In the genomic region with DNA sequence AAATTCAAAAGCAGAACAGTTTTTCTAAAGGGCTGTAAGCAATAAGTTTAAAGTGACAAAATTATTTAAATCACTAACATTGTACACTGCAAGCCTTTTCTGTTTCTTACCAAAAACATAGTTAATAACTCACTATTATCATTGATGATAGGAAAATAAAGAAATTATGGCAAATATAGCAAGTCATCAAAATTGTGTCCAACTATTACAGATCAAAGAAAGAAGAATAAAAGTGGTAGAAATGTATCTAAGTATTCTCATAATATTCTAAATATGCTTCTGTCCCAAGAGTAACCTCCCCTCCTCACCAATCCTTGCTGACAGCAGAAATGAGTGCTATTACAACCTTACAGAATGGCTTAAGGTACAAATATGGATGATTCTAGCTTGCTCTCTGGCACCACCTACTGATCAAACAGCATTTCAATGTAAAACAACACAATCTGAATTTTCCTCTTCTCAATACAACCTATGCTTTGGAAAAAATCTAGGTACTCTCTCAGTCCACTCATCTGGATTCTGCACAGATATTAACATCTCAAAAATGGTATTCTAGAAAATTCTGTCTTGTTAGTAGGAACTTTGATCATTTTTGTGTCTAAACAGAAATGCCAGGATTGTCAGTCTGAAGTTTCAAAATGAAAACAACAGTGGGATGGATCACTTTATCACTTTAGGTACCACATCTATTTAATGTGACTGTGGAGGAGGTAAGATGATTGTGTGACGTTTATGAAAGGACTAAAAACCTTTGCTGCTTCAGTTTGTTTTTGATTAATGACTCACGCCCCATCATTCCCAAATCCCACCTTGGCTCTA, we compare ENCODE assay signal across 8 cellular contexts. TPM values are rescaled to one million over a fixed set of nuclear protein-coding genes. Genes with fewer than 3 reads are reported as not detected.
DNase-seq lines count a peak whose midpoint lies in the region; ATAC-seq and TF ChIP-seq lines count a peak whose summit lies in the region.

No MANE protein-coding gene starts in this region.

- H3K9me3 Mint-ChIP-seq in osteocyte (ENCODE audit: unreplicated experiment) = no peaks in the 10 kb centered on the region

- H3K9me3 ChIP-seq in MM.1S (replicated peaks; ENCODE audit: insufficient read depth, low read length) = no peaks in the 10 kb centered on the region

- ATAC-seq in HG03571 (IDR thresholded peaks at IDR 0.05; ENCODE audit: unreplicated experiment) = no peak
- no peak for ATAC-seq in GM21717 (IDR thresholded peaks at IDR 0.05; ENCODE audit: unreplicated experiment)

- H3K4me1 Mint-ChIP-seq in osteocyte (ENCODE audit: unreplicated experiment) = no peaks in the 10 kb centered on the region

- no peaks in the 10 kb centered on the region for H3K27me3 ChIP-seq in MM.1S (replicated peaks; ENCODE audit: insufficient read depth, low read length)

- no peaks in the 10 kb centered on the region for H3K27me3 Mint-ChIP-seq in osteocyte (ENCODE audit: unreplicated experiment)

- no peak overlapping the region for H2AFZ ChIP-seq in MM.1S (ENCODE audit: low read length)

- H3K36me3 ChIP-seq in MM.1S (replicated peaks; ENCODE audit: insufficient read depth, low read length) = no peaks in the 10 kb centered on the region; the same call in 1 of the 2 replicates

- peak; percentile 93 for TF ChIP-seq CTCF in C4-2B (conservative IDR thresholded peaks at IDR 0.05)
- peak; percentile 70 for TF ChIP-seq CTCF in GM12875 (IDR thresholded peaks at IDR 0.05; ENCODE audit: borderline replicate concordance, insufficient read depth, low read depth, low read length)
- TF ChIP-seq CTCF in MM.1S (IDR thresholded peaks at IDR 0.05; ENCODE audit: low read length) = peak; percentile 82
- TF ChIP-seq CTCF in fibroblast of mammary gland (conservative IDR thresholded peaks at IDR 0.05; ENCODE audit: control insufficient read depth, insufficient read depth, low read depth, low read length) = peak; percentile 90
- TF ChIP-seq CTCF in osteocyte (IDR thresholded peaks at IDR 0.05) = peak; percentile 88

- no peaks in the 10 kb centered on the region for H3F3A ChIP-seq in MM.1S (ENCODE audit: insufficient read depth, low read length)

- peaks cover under 1% of the 10 kb centered on the region for H3K4me1 ChIP-seq in MM.1S (ENCODE audit: low read length)

- H3K27ac ChIP-seq in C4-2B = no peak overlapping the region
- no peak overlapping the region for H3K27ac ChIP-seq in MM.1S (ENCODE audit: low read length)

- H3K27ac Mint-ChIP-seq in osteocyte (ENCODE audit: unreplicated experiment) = no peak overlapping the region

- peak; percentile 60 for DNase-seq in MM.1S
- peak; percentile 59 for DNase-seq in SKM-1 (lab: John Stamatoyannopoulos, UW; ENCODE audit: unreplicated experiment)
- peak; percentile 54 for DNase-seq in fibroblast of mammary gland (ENCODE audit: low read depth)
- no peak for DNase-seq in osteocyte (ENCODE audit: extremely low spot score, unreplicated experiment)

- no peaks in the 10 kb centered on the region for H3K9me2 ChIP-seq in MM.1S (replicated peaks; ENCODE audit: insufficient read depth, low read length)

- H3K4me3 Mint-ChIP-seq in osteocyte (ENCODE audit: unreplicated experiment) = no peak overlapping the region

- H3K4me3 ChIP-seq in GM12875 (ENCODE audit: low read depth, low read length) (no peak overlapping the region), MM.1S (ENCODE audit: low read length) (no peak overlapping the region), fibroblast of mammary gland (ENCODE audit: control insufficient read depth, low read depth, low read length) (no peak overlapping the region)

- H4K20me1 ChIP-seq in MM.1S (ENCODE audit: insufficient read depth, low read length) = no peaks in the 10 kb centered on the region

- H3K36me3 Mint-ChIP-seq in osteocyte (ENCODE audit: unreplicated experiment) = peaks cover 12% of the 10 kb centered on the region

- H3K9ac ChIP-seq in MM.1S (ENCODE audit: low read length) = no peak overlapping the region

- H3K4me2 ChIP-seq in MM.1S (ENCODE audit: low read depth, low read length) = no peak overlapping the region

- H3K79me2 ChIP-seq in MM.1S (ENCODE audit: low read length) = no peaks in the 10 kb centered on the region

RNA-seq across cellular contexts. Expression of gene ZFP64, which starts 40.9 kb away (rescaled TPM):
- total RNA-seq in osteocyte = 18.5 and 21.0 TPM in 2 replicates
